In the genomic region with DNA sequence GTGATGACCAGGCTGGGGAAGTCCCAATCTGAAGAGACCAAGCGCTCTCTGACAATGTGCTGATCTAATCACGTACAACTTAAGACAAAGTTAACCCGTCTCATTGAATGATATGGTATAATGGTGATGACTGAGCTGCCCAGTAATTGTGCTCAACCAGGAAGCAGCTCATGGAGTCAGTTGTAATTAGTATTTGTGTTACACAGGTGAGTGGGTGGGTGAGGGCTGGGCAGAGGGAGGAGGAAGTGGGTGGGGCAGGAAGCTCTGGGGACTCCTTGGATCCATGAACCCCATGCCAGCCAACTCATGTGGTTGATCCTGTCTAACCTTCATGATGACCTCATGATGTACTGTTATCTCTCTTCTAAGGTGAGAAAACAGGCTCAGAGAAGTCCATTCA, we compare ENCODE assay signal across 14 cellular contexts. TPM values are rescaled to one million over a fixed set of nuclear protein-coding genes. Genes with fewer than 3 reads are reported as not detected.
DNase-seq lines count a peak whose midpoint lies in the region; ATAC-seq, FAIRE-seq and TF ChIP-seq lines count a peak whose summit lies in the region.
"Had no signal": no experiment of that assay in that cellular context is flagged by ENCODE, and none has a peak within 500 bp of the region (broad histone marks: within the 10 kb centered on the region; RNA-seq: fewer than 3 reads in every experiment).

No MANE protein-coding gene starts in this region.

- peaks cover 7% of the 10 kb centered on the region; the same call in 1 of the 2 replicates for H4K20me1 ChIP-seq in PC-3 (ENCODE audit: low read length)
- peaks cover 50% of the 10 kb centered on the region for H4K20me1 ChIP-seq in K562 (replicated peaks; ENCODE audit: control insufficient read depth, insufficient read depth, low read length)
- peaks cover 81% of the 10 kb centered on the region for H4K20me1 ChIP-seq in smooth muscle cell (ENCODE audit: low read depth)

- H3K4me3 Mint-ChIP-seq in MCF 10A (ENCODE audit: unreplicated experiment), result no peak overlapping the region

- DNase-seq in breast epithelium (ENCODE audit: low spot score in 2 of 2), result no peak
- no peak for DNase-seq in MCF 10A (ENCODE audit: unreplicated experiment)
- no peak for DNase-seq in PC-3
- DNase-seq in K562 (ENCODE audit: extremely low read depth in 1 of 4, low spot score in 3 of 4), result no peak
- DNase-seq in smooth muscle cell (lab: John Stamatoyannopoulos, UW; ENCODE audit: unreplicated experiment), result no peak
- DNase-seq in midbrain (lab: John Stamatoyannopoulos, UW), result no peak
- DNase-seq: body of pancreas, Kasumi-1, NCI-H226, right lobe of liver had no signal

- H2AFZ ChIP-seq in PC-3 (ENCODE audit: low read length) (no peak overlapping the region), K562 (ENCODE audit: low read depth, low read length) (no peak overlapping the region), smooth muscle cell (ENCODE audit: low read depth) (no peak overlapping the region)

- no peak overlapping the region for H3K9ac ChIP-seq in PC-3 (ENCODE audit: low read length)
- no peak overlapping the region; a peak in 1 of 4 replicates for H3K9ac ChIP-seq in K562 (ENCODE audit: insufficient read depth in 1 of 2, low read depth in 2 of 2, low read length in 2 of 2)
- no peak overlapping the region for H3K9ac ChIP-seq in smooth muscle cell (ENCODE audit: low read depth)

- no peak for TF ChIP-seq EP300 in K562 (IDR thresholded peaks at IDR 0.05; ENCODE audit: low read length)

- H3K9me3 ChIP-seq in breast epithelium (no peaks in the 10 kb centered on the region), PC-3 (ENCODE audit: low read length) (no peaks in the 10 kb centered on the region), K562 (replicated peaks; ENCODE audit: control insufficient read depth, insufficient read depth, low read depth, low read length) (no peaks in the 10 kb centered on the region), smooth muscle cell (replicated peaks; ENCODE audit: low read depth) (no peaks in the 10 kb centered on the region)
- H3K9me3 ChIP-seq: body of pancreas, right lobe of liver, SJSA1 had no signal

- H3K27ac ChIP-seq in breast epithelium, result peak overlapping the region; percentile 25 to 56
- H3K27ac ChIP-seq in PC-3 (ENCODE audit: low read length), result no peak overlapping the region
- H3K27ac ChIP-seq in K562 (ENCODE audit: extremely low read depth, low read depth, low read length), result no peak overlapping the region
- peak overlapping the region; percentile 6 for H3K27ac ChIP-seq in smooth muscle cell (ENCODE audit: low read depth)
- H3K27ac ChIP-seq: body of pancreas, right lobe of liver, SJSA1 had no signal

- ATAC-seq in PC-3 (peak; percentile 8; the same call in 1 of the 2 replicates), K562 (peak; percentile 11; the same call in 1 of the 3 replicates), HG03521 (IDR thresholded peaks at IDR 0.05; ENCODE audit: unreplicated experiment) (no peak), HG02623 (IDR thresholded peaks at IDR 0.05; ENCODE audit: unreplicated experiment) (no peak)
- ATAC-seq: body of pancreas, right lobe of liver had no signal

- H3K79me2 ChIP-seq in PC-3 (ENCODE audit: low read length) (peaks cover 23% of the 10 kb centered on the region), K562 (ENCODE audit: control insufficient read depth, insufficient read depth, low read length) (no peaks in the 10 kb centered on the region), smooth muscle cell (ENCODE audit: low read depth) (peaks cover 88% of the 10 kb centered on the region)

- no peak overlapping the region for H3K27ac Mint-ChIP-seq in MCF 10A (ENCODE audit: low read depth, unreplicated experiment)

- no peaks in the 10 kb centered on the region for H3K27me3 Mint-ChIP-seq in MCF 10A (ENCODE audit: insufficient read depth, unreplicated experiment)

- H3K4me3 ChIP-seq in breast epithelium (no peak overlapping the region), PC-3 (ENCODE audit: low read length) (no peak overlapping the region), K562 (no peak overlapping the region), smooth muscle cell (no peak overlapping the region)
- H3K4me3 ChIP-seq: body of pancreas, right lobe of liver, SJSA1 had no signal

- no peak for TF ChIP-seq POLR2A in breast epithelium (IDR thresholded peaks at IDR 0.05)
- no peak for TF ChIP-seq POLR2A in K562 (conservative IDR thresholded peaks at IDR 0.05)

- intact Hi-C loops in breast epithelium (cut with DNase I; ENCODE audit: low total_unique reads), result no loop called here
- intact Hi-C loops in MCF 10A (cut with micrococcal nuclease), result no loop called here
- intact Hi-C loops in PC-3 (cut with micrococcal nuclease), result no loop called here
- intact Hi-C loops in K562 (cut with micrococcal nuclease), result no loop called here

- no peaks in the 10 kb centered on the region for H3F3A ChIP-seq in PC-3 (ENCODE audit: low read length, unreplicated experiment)
- peaks cover 19% of the 10 kb centered on the region for H3F3A ChIP-seq in smooth muscle cell (ENCODE audit: low read depth)

- no peaks in the 10 kb centered on the region for H3K9me3 Mint-ChIP-seq in MCF 10A (ENCODE audit: unreplicated experiment)

- H3K4me1 Mint-ChIP-seq in MCF 10A (ENCODE audit: insufficient read depth, unreplicated experiment), result peaks cover 18% of the 10 kb centered on the region

- H3K36me3 Mint-ChIP-seq in MCF 10A (ENCODE audit: insufficient read depth, unreplicated experiment), result no peaks in the 10 kb centered on the region

- 22% methylated on average over 3 of the region's 3 CpGs for WGBS in K562 (ENCODE audit: insufficient coverage, low coverage, missing lambda C conversion rate)
- WGBS in smooth muscle cell (ENCODE audit: low lambda C conversion rate), result 74% methylated on average over 3 of the region's 3 CpGs

- H3K27me3 ChIP-seq in breast epithelium (no peaks in the 10 kb centered on the region), PC-3 (ENCODE audit: low read length) (no peaks in the 10 kb centered on the region), K562 (ENCODE audit: control insufficient read depth in 2 of 2, insufficient read depth in 2 of 2, low read length in 2 of 2) (no peaks in the 10 kb centered on the region; a peak in 1 of 5 replicates), smooth muscle cell (ENCODE audit: low read depth) (no peaks in the 10 kb centered on the region)
- H3K27me3 ChIP-seq: body of pancreas, right lobe of liver, SJSA1 had no signal

- TF ChIP-seq CTCF in breast epithelium (IDR thresholded peaks at IDR 0.05) (no peak), MCF 10A (IDR thresholded peaks at IDR 0.05; ENCODE audit: unreplicated experiment) (no peak), PC-3 (conservative IDR thresholded peaks at IDR 0.05; ENCODE audit: low read depth, low read length) (no peak), K562 (IDR thresholded peaks at IDR 0.05 in 2 of 3, conservative IDR thresholded peaks at IDR 0.05 in 1 of 3; ENCODE audit: insufficient read depth in 2 of 3, low read depth in 1 of 3, low read length in 3 of 3) (no peak), smooth muscle cell (IDR thresholded peaks at IDR 0.05; ENCODE audit: borderline replicate concordance, insufficient read depth, poor library complexity, severe bottlenecking) (no peak)

- FAIRE-seq in K562 (lab: Jason Lieb, UNC), result no peak
- FAIRE-seq: H54 had no signal

- in situ Hi-C loops in K562 (cut with MboI), result no loop called here

- H3K9me2 ChIP-seq in PC-3 (replicated peaks; ENCODE audit: low read length), result no peaks in the 10 kb centered on the region

- H3K9me1 ChIP-seq in K562 (ENCODE audit: control insufficient read depth, insufficient read depth, low read length), result no peaks in the 10 kb centered on the region

- POLR2A ChIA-PET in MCF 10A (lab: Yijun Ruan, JAX), result no interaction called here
- POLR2A ChIA-PET in PC-3 (lab: Charles Lee; ENCODE audit: unreplicated experiment), result no interaction called here
- POLR2A ChIA-PET in K562 (lab: Yijun Ruan, JAX), result interaction anchor here (0.8 to 1.3 kb wide), 2 partner anchors 10 to 22 kb away, joined by 3 read pairs; no protein-coding TSS in a partner anchor

- H3K4me1 ChIP-seq in breast epithelium, result peaks cover 4 to 11% of the 10 kb centered on the region in 2 donors
- H3K4me1 ChIP-seq in PC-3 (ENCODE audit: insufficient read depth, low read length), result peaks cover 41% of the 10 kb centered on the region
- H3K4me1 ChIP-seq in K562 (replicated peaks in 1 of 2; ENCODE audit: control insufficient read depth in 2 of 2, insufficient read depth in 2 of 2, low read length in 2 of 2), result peaks cover 6 to 18% of the 10 kb centered on the region in 2 experiments; a peak in 3 of 5 replicates
- peaks cover 6% of the 10 kb centered on the region for H3K4me1 ChIP-seq in smooth muscle cell (ENCODE audit: low read depth)
- H3K4me1 ChIP-seq: right lobe of liver had no signal

- H3K4me2 ChIP-seq in PC-3 (ENCODE audit: low read length) (no peak overlapping the region), K562 (ENCODE audit: insufficient read depth, low read length) (no peak overlapping the region), smooth muscle cell (no peak overlapping the region)

- no TSS peak for BruUV-seq in MCF 10A (replicated peaks; lab: Mats Ljungman, UMichigan)
- BruUV-seq in PC-3 (replicated peaks; lab: Mats Ljungman, UMichigan), result no TSS peak
- BruUV-seq in K562 (replicated peaks; lab: Mats Ljungman, UMichigan), result no TSS peak

- no peaks in the 10 kb centered on the region for H3K36me3 ChIP-seq in breast epithelium
- no peaks in the 10 kb centered on the region for H3K36me3 ChIP-seq in PC-3 (ENCODE audit: low read depth, low read length)
- H3K36me3 ChIP-seq in K562 (ENCODE audit: control insufficient read depth, insufficient read depth, low read length), result no peaks in the 10 kb centered on the region
- H3K36me3 ChIP-seq in smooth muscle cell (ENCODE audit: low read depth), result no peaks in the 10 kb centered on the region
- H3K36me3 ChIP-seq: right lobe of liver, SJSA1 had no signal

- TF ChIP-seq RAD21 in K562 (CRISPR knock-in tag; conservative IDR thresholded peaks at IDR 0.05 in 1 of 2, IDR thresholded peaks at IDR 0.05 in 1 of 2), result no peak

- CTCF ChIA-PET in MCF 10A (lab: Yijun Ruan, JAX), result interaction anchor here (0.6 to 2.2 kb wide), 7 partner anchors 35 to 279 kb away, joined by 3 to 9 read pairs (median 3); no protein-coding TSS in a partner anchor
- CTCF ChIA-PET in PC-3 (lab: Charles Lee), result no interaction called here
- CTCF ChIA-PET in K562 (lab: Yijun Ruan, JAX; ENCODE audit: low intra/inter-chr PET ratio), result no interaction called here

RNA-seq across cellular contexts. Expression of gene ECE1, which starts 8.7 kb away (rescaled TPM):
- total RNA-seq in breast epithelium (100 to 1,000 TPM in 2 of 3 donors, 10 to 100 TPM in 1; 62.6 to 121 (median 112) TPM), MCF 10A (2022) (40.0 and 46.8 TPM in 2 replicates), PC-3 (2014; rRNA removed) (86.8 and 110 TPM in 2 replicates), K562 (2014; rRNA removed) (18.8 and 21.3 TPM in 2 replicates), K562 (2014; rRNA removed; fragmentation: Illumina TruSeq; extraction: Trizol) (11.0 and 14.5 TPM in 2 replicates), K562 (2015; rRNA removed; fragmentation: Illumina TruSeq; extraction: Trizol) (5.3 and 6.9 TPM in 2 replicates), K562 (2021) (31.6 and 34.8 TPM in 2 replicates), smooth muscle cell (63.8 and 129 TPM in 2 replicates)
- 46.9 and 72.4 TPM in 2 replicates for total RNA-seq in K562 (2011; cell fraction: chromatin; rRNA removed; ENCODE audit: low replicate concordance)
- total RNA-seq in K562 (2011; cell fraction: nucleolus; rRNA removed), result 41.5 and 47.5 TPM in 2 replicates
- 38.9 and 42.0 TPM in 2 replicates for total RNA-seq in K562 (2011; cell fraction: nucleoplasm; rRNA removed)
- polyA plus RNA-seq in K562 (2011; rRNA removed) (10.3 and 26.8 TPM in 2 replicates), K562 (2014; fragmentation: Illumina TruSeq; extraction: Trizol) (29.7 and 30.8 TPM in 2 replicates), K562 (2014; fragmentation: Nextera tagmentation; extraction: Ambion mirVana) (under 1 TPM; 0.56 to 0.61 TPM), K562 (2014; rRNA removed) (10.1 and 12.1 TPM in 2 replicates), smooth muscle cell (101 and 108 TPM in 2 replicates)
- 5.5 and 9.8 TPM in 2 replicates for polyA plus RNA-seq in K562 (2011; cell fraction: cytosol; rRNA removed)
- polyA plus RNA-seq in K562 (2011; cell fraction: nucleus; rRNA removed), result 12.7 and 17.7 TPM in 2 replicates
- 20.2 and 46.9 TPM in 2 replicates for polyA plus RNA-seq in K562 (2012)
- 9.1 and 14.0 TPM in 2 replicates for polyA minus RNA-seq in K562 (2011; rRNA and poly(A)+ RNA removed)
- polyA minus RNA-seq in K562 (2011; cell fraction: cytosol; rRNA and poly(A)+ RNA removed), result 9.9 and 13.4 TPM in 2 replicates
- polyA minus RNA-seq in K562 (2011; cell fraction: nucleus; rRNA and poly(A)+ RNA removed), result 9.1 and 11.0 TPM in 2 replicates

Comparison
In these comparisons a context has a peak if more than half of its experiments do, and no peak if none do; other contexts are left out.
1. H3K27ac ChIP-seq: peak in breast epithelium (2 of 2) and smooth muscle cell (single experiment); none in PC-3 (single experiment) and K562 (single experiment).
2. ATAC-seq: peak in PC-3 (single experiment) and K562 (single experiment); none in HG03521 (single experiment) and HG02623 (single experiment).